Comparison of ENCODE assay signal across 12 cellular contexts in genomic region chr5:174120436-174120835, GRCh38.
DNase-seq lines count a peak whose midpoint lies in the region; TF ChIP-seq lines count a peak whose summit lies in the region.
"Had no signal": no experiment of that assay in that cellular context is flagged by ENCODE, and none has a peak within 500 bp of the region (broad histone marks: within the 10 kb centered on the region; RNA-seq: fewer than 3 reads in every experiment).

No MANE protein-coding gene starts in this region.

- H3K9ac ChIP-seq in SK-N-MC (ENCODE audit: insufficient read length), result peak overlapping the region; percentile 49

- no peak for TF ChIP-seq CTCF in nephron progenitor cell (IDR thresholded peaks at IDR 0.05)
- no peak for TF ChIP-seq CTCF in PC-9 (conservative IDR thresholded peaks at IDR 0.05)
- no peak for TF ChIP-seq CTCF in progenitor cell of endocrine pancreas (IDR thresholded peaks at IDR 0.05; ENCODE audit: unreplicated experiment)
- no peak for TF ChIP-seq CTCF in GM13976 (IDR thresholded peaks at IDR 0.05; ENCODE audit: borderline replicate concordance, control extremely low read depth, extremely low read depth, insufficient read depth, missing control alignments)

- CTCF ChIA-PET in PC-9 (lab: Charles Lee), result no interaction called here

- H3K79me2 ChIP-seq in PC-9 (ENCODE audit: low read depth), result no peaks in the 10 kb centered on the region

- no peaks in the 10 kb centered on the region for H3F3A ChIP-seq in PC-9 (ENCODE audit: insufficient read depth, low read depth)

- no peaks in the 10 kb centered on the region for H3K36me3 Mint-ChIP-seq in nephron progenitor cell (ENCODE audit: low read depth)
- no peaks in the 10 kb centered on the region for H3K36me3 Mint-ChIP-seq in progenitor cell of endocrine pancreas (ENCODE audit: insufficient read depth)
- H3K36me3 Mint-ChIP-seq: CD4-positive, alpha-beta memory T cell had no signal

- no peaks in the 10 kb centered on the region; the same call in 1 of the 2 replicates for H4K20me1 ChIP-seq in PC-9 (ENCODE audit: insufficient read depth)

- H3K4me1 ChIP-seq in PC-9 (replicated peaks; ENCODE audit: insufficient read depth), result no peaks in the 10 kb centered on the region

- H3K4me1 Mint-ChIP-seq in nephron progenitor cell (peaks cover 23% of the 10 kb centered on the region), progenitor cell of endocrine pancreas (ENCODE audit: low read depth) (no peaks in the 10 kb centered on the region)
- H3K4me1 Mint-ChIP-seq: CD4-positive, alpha-beta memory T cell had no signal

- no peaks in the 10 kb centered on the region for H3K9me2 ChIP-seq in PC-9 (ENCODE audit: insufficient read depth)

- H3K4me3 ChIP-seq in SK-N-MC, result no peak overlapping the region
- no peak overlapping the region for H3K4me3 ChIP-seq in PC-9

- peak overlapping the region; percentile 94 for H3K27ac ChIP-seq in SK-N-MC
- H3K27ac ChIP-seq in cingulate gyrus (ENCODE audit: low read depth, low read length), result peak overlapping the region; percentile 69
- H3K27ac ChIP-seq in temporal lobe (ENCODE audit: low read depth, low read length), result peak overlapping the region; percentile 91
- H3K27ac ChIP-seq in PC-9, result no peak overlapping the region
- H3K27ac ChIP-seq: C4-2B, HL-60 had no signal

- DNase-seq in SK-N-MC (ENCODE audit: low read depth, low spot score) (no peak), nephron progenitor cell (no peak), PC-9 (no peak), progenitor cell of endocrine pancreas (ENCODE audit: low spot score, unreplicated experiment) (no peak), GM13976 (ENCODE audit: low spot score) (no peak)
- DNase-seq: BE2C; CD4-positive, alpha-beta memory T cell; DMS79 had no signal

- in situ Hi-C loops in GM13976 (cut with MboI; ENCODE audit: low sequenced_read_pairs, unreplicated experiment), result no loop called here

- peaks cover 15% of the 10 kb centered on the region for H3K9me3 Mint-ChIP-seq in nephron progenitor cell
- peaks cover 12% of the 10 kb centered on the region for H3K9me3 Mint-ChIP-seq in progenitor cell of endocrine pancreas (ENCODE audit: low read depth)

- H3K27me3 ChIP-seq in PC-9 (ENCODE audit: insufficient read depth, low read depth), result peaks cover 90% of the 10 kb centered on the region
- H3K27me3 ChIP-seq: BE2C had no signal

- H3K36me3 ChIP-seq in SK-N-MC (ENCODE audit: insufficient read depth, low read length) (no peaks in the 10 kb centered on the region), PC-9 (ENCODE audit: low read depth) (no peaks in the 10 kb centered on the region)

- no peak overlapping the region for H3K4me2 ChIP-seq in PC-9

- peak overlapping the region; percentile 36 for H3K27ac Mint-ChIP-seq in nephron progenitor cell
- no peak overlapping the region for H3K27ac Mint-ChIP-seq in progenitor cell of endocrine pancreas
- H3K27ac Mint-ChIP-seq: CD4-positive, alpha-beta memory T cell had no signal

- H3K27me3 Mint-ChIP-seq in nephron progenitor cell (ENCODE audit: low read depth, poor library complexity) (peaks cover 25% of the 10 kb centered on the region), progenitor cell of endocrine pancreas (no peaks in the 10 kb centered on the region)

- H3K9me3 ChIP-seq in SK-N-MC (ENCODE audit: low read depth, low read length) (no peaks in the 10 kb centered on the region), PC-9 (ENCODE audit: insufficient read depth, low read depth) (no peaks in the 10 kb centered on the region)
- H3K9me3 ChIP-seq: BE2C had no signal

- intact Hi-C loops in PC-9 (cut with micrococcal nuclease; ENCODE audit: unreplicated experiment), result no loop called here

- no peak overlapping the region for H2AFZ ChIP-seq in PC-9

- POLR2A ChIA-PET in PC-9 (lab: Charles Lee; ENCODE audit: unreplicated experiment), result interaction anchor here (0.7 kb wide), 1 partner anchor 97 kb away, joined by 5 read pairs; no protein-coding TSS in a partner anchor

- H3K4me3 Mint-ChIP-seq in nephron progenitor cell, result no peak overlapping the region
- no peak overlapping the region for H3K4me3 Mint-ChIP-seq in progenitor cell of endocrine pancreas (ENCODE audit: low read depth)
- H3K4me3 Mint-ChIP-seq: CD4-positive, alpha-beta memory T cell had no signal

- no TSS peak for BruUV-seq in PC-9 (replicated peaks; lab: Mats Ljungman, UMichigan)
